ENCODE assay signal across 23 cellular contexts in genomic region chr6:154835307-154835706, GRCh38.
"Had no signal": no experiment of that assay in that cellular context is flagged by ENCODE, and none has a peak within 500 bp of the region (broad histone marks: within the 10 kb centered on the region; RNA-seq: fewer than 3 reads in every experiment).

No MANE protein-coding gene starts in this region.

- H3K27ac Mint-ChIP-seq: activated B cell treated with CpG ODN at 0.5 μM for 24 hours; activated CD4-positive, alpha-beta memory T cell treated with anti-CD3 and anti-CD28 coated beads for 36 hours; activated CD4-positive, alpha-beta T cell treated with anti-CD3 and anti-CD28 coated beads, Interleukin-2, amount 10 ng/mL, durations not matched to agents 7 days and 5 days; activated naive CD4-positive, alpha-beta T cell treated with anti-CD3 and anti-CD28 coated beads, Interleukin-2, amount 10 ng/mL, durations not matched to agents 7 days and 5 days; activated naive CD8-positive, alpha-beta T cell treated with anti-CD3 and anti-CD28 coated beads, Interleukin-2, amount 10 ng/mL, durations not matched to agents 7 days and 5 days; activated T-helper 2 cell treated with anti-CD3 and anti-CD28 coated beads, Interferon-gamma antibody, Interleukin-2, Interleukin-4, amounts not matched to agents 10 μg/mL and 5 μg/mL and 100 μg/mL, durations not matched to agents 14 hours and 24 hours and 36 hours; T-helper 17 cell had no signal

- H3K27me3 Mint-ChIP-seq: activated B cell treated with CpG ODN at 0.5 μM for 24 hours; activated CD4-positive, alpha-beta memory T cell treated with anti-CD3 and anti-CD28 coated beads for 36 hours; activated CD4-positive, alpha-beta T cell treated with anti-CD3 and anti-CD28 coated beads, Interleukin-2, amount 10 ng/mL, durations not matched to agents 7 days and 5 days; activated naive CD4-positive, alpha-beta T cell treated with anti-CD3 and anti-CD28 coated beads, Interleukin-2, amount 10 ng/mL, durations not matched to agents 7 days and 5 days; activated naive CD8-positive, alpha-beta T cell treated with anti-CD3 and anti-CD28 coated beads, Interleukin-2, amount 10 ng/mL, durations not matched to agents 7 days and 5 days; T-helper 17 cell had no signal

- ATAC-seq: T-helper 17 cell had no signal

- H3K4me3 Mint-ChIP-seq: activated B cell treated with CpG ODN at 0.5 μM for 24 hours; activated CD4-positive, alpha-beta memory T cell treated with anti-CD3 and anti-CD28 coated beads for 36 hours; activated CD4-positive, alpha-beta T cell treated with anti-CD3 and anti-CD28 coated beads, Interleukin-2, amount 10 ng/mL, durations not matched to agents 7 days and 5 days; activated naive CD4-positive, alpha-beta T cell treated with anti-CD3 and anti-CD28 coated beads, Interleukin-2, amount 10 ng/mL, durations not matched to agents 7 days and 5 days; activated naive CD8-positive, alpha-beta T cell treated with anti-CD3 and anti-CD28 coated beads, Interleukin-2, amount 10 ng/mL, durations not matched to agents 7 days and 5 days; T-helper 17 cell had no signal

- H3K9me3 ChIP-seq: adrenal gland had no signal

- H3K9me3 Mint-ChIP-seq: activated B cell treated with CpG ODN at 0.5 μM for 24 hours; activated CD4-positive, alpha-beta memory T cell treated with anti-CD3 and anti-CD28 coated beads for 36 hours; activated CD4-positive, alpha-beta T cell treated with anti-CD3 and anti-CD28 coated beads, Interleukin-2, amount 10 ng/mL, durations not matched to agents 7 days and 5 days; activated naive CD4-positive, alpha-beta T cell treated with anti-CD3 and anti-CD28 coated beads, Interleukin-2, amount 10 ng/mL, durations not matched to agents 7 days and 5 days; activated naive CD8-positive, alpha-beta T cell treated with anti-CD3 and anti-CD28 coated beads, Interleukin-2, amount 10 ng/mL, durations not matched to agents 7 days and 5 days; activated T-helper 2 cell treated with anti-CD3 and anti-CD28 coated beads, Interferon-gamma antibody, Interleukin-2, Interleukin-4, amounts not matched to agents 10 μg/mL and 5 μg/mL and 100 μg/mL, durations not matched to agents 14 hours and 24 hours and 36 hours had no signal

- H3K4me3 ChIP-seq: adrenal gland had no signal

- H3K4me1 Mint-ChIP-seq: activated CD4-positive, alpha-beta T cell treated with anti-CD3 and anti-CD28 coated beads, Interleukin-2, amount 10 ng/mL, durations not matched to agents 7 days and 5 days; activated naive CD4-positive, alpha-beta T cell treated with anti-CD3 and anti-CD28 coated beads, Interleukin-2, amount 10 ng/mL, durations not matched to agents 7 days and 5 days had no signal

- DNase-seq: activated B cell treated with CpG ODN at 0.5 μM for 24 hours; activated CD4-positive, alpha-beta memory T cell treated with anti-CD3 and anti-CD28 coated beads for 36 hours; activated CD4-positive, alpha-beta T cell treated with anti-CD3 and anti-CD28 coated beads, Interleukin-2, amount 10 ng/mL, durations not matched to agents 7 days and 5 days; activated CD8-positive, alpha-beta memory T cell treated with anti-CD3 and anti-CD28 coated beads for 24 hours; activated gamma-delta T cell treated with Interleukin-2 at 50 U/mL for 16 hours; activated naive CD4-positive, alpha-beta T cell treated with anti-CD3 and anti-CD28 coated beads, Interleukin-2, amount 10 ng/mL, durations not matched to agents 7 days and 5 days; activated naive CD8-positive, alpha-beta T cell treated with anti-CD3 and anti-CD28 coated beads, Interleukin-2, amount 10 ng/mL, durations not matched to agents 7 days and 5 days; activated T-cell treated with anti-CD3 and anti-CD28 coated beads, Interleukin-2, amount 50 U/mL, for 48 hours; adrenal gland; anterior cingulate cortex; NCI-H1092; NCI-H1417; NCI-H1694; NCI-H2029 treated with DMSO at 0.1 percent for 48 hours; NCI-H345; NCI-H510A; NCI-H69; NK-92 treated with Interleukin-12 subunit alpha and Interleukin-12 subunit beta, amount 100 ng/mL, for 24 hours; SHP77 treated with DMSO at 0.1 percent for 48 hours; T-helper 17 cell; T-helper 9 cell had no signal

- H3K27ac ChIP-seq: adrenal gland, KMS-11 had no signal

- H3K9ac ChIP-seq: KMS-11 had no signal

- H3K27me3 ChIP-seq: adrenal gland had no signal
